2 cellular contexts compared by ENCODE assay signal in the genomic region with DNA sequence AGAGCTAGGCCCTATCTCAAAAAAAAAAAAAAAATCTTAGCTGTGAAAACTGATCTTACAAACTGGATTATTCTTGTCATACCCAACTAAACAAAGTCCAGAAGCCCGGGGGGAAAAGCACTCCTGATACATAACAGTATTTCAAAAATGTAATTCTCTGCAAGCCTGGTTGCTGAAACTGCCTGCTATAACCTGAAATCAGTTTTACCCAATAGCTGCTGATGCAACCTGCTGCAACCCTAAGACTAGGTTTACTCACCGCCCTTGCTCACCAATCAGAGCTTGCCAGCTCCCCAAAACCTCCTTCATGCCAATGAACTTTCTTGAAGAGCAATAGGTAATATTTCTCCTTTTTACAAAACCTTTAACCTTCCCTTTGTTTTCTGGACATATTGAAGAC.
A peak's percentile ranks its signal among the peaks of the same experiment; 100 is the strongest.
TF ChIP-seq lines count a peak whose summit lies in the region.

No MANE protein-coding gene starts in this region.

TF ChIP-seq in HepG2, 621 proteins besides CTCF, POLR2A, EP300 and RAD21 (continues in another document):
- TF ChIP-seq CEBPB (IDR thresholded peaks at IDR 0.05; ENCODE audit: borderline replicate concordance, low read depth, low read length), result peak; percentile 80
- no peak for TF ChIP-seq STAT6 (CRISPR knock-in tag; IDR thresholded peaks at IDR 0.05; ENCODE audit: borderline replicate concordance)
- TF ChIP-seq, protein P1, sequence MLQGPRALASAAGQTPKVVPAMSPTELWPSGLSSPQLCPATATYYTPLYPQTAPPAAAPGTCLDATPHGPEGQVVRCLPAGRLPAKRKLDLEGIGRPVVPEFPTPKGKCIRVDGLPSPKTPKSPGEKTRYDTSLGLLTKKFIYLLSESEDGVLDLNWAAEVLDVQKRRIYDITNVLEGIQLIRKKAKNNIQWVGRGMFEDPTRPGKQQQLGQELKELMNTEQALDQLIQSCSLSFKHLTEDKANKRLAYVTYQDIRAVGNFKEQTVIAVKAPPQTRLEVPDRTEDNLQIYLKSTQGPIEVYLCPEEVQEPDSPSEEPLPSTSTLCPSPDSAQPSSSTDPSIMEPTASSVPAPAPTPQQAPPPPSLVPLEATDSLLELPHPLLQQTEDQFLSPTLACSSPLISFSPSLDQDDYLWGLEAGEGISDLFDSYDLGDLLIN (CRISPR knock-in tag; IDR thresholded peaks at IDR 0.05; ENCODE audit: borderline replicate concordance), result no peak
- TF ChIP-seq ZNF326 (CRISPR knock-in tag; IDR thresholded peaks at IDR 0.05; ENCODE audit: borderline replicate concordance), result no peak
- TF ChIP-seq ZSCAN29 (CRISPR knock-in tag; conservative IDR thresholded peaks at IDR 0.05), result no peak
- peak; percentile 86 for TF ChIP-seq CEBPG (CRISPR knock-in tag; IDR thresholded peaks at IDR 0.05)
- TF ChIP-seq, protein P2, sequence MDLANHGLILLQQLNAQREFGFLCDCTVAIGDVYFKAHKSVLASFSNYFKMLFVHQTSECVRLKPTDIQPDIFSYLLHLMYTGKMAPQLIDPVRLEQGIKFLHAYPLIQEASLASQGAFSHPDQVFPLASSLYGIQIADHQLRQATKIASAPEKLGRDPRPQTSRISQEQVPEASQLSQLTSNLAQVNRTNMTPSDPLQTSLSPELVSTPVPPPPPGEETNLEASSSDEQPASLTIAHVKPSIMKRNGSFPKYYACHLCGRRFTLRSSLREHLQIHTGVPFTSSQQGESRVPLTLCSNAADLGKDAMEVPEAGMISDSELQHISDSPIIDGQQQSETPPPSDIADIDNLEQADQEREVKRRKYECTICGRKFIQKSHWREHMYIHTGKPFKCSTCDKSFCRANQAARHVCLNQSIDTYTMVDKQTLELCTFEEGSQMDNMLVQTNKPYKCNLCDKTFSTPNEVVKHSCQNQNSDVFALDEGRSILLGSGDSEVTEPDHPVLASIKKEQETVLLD (CRISPR knock-in tag; IDR thresholded peaks at IDR 0.05; ENCODE audit: low read depth), result no peak
- TF ChIP-seq FOSL2 (CRISPR knock-in tag; IDR thresholded peaks at IDR 0.05), result peak; percentile 71
- TF ChIP-seq NR0B2 (CRISPR knock-in tag; IDR thresholded peaks at IDR 0.05), result no peak
- no peak for TF ChIP-seq ZSCAN5A (CRISPR knock-in tag; IDR thresholded peaks at IDR 0.05; ENCODE audit: borderline replicate concordance)
- TF ChIP-seq LBX2 (CRISPR knock-in tag; IDR thresholded peaks at IDR 0.05; ENCODE audit: borderline replicate concordance), result no peak
- TF ChIP-seq PRPF4 (IDR thresholded peaks at IDR 0.05; ENCODE audit: low read depth, low read length, poor library complexity, severe bottlenecking), result no peak
- TF ChIP-seq ZNF451 (CRISPR knock-in tag; IDR thresholded peaks at IDR 0.05), result no peak
- TF ChIP-seq ZFAT (CRISPR knock-in tag; conservative IDR thresholded peaks at IDR 0.05), result peak; percentile 99
- TF ChIP-seq ZNF296 (CRISPR knock-in tag; conservative IDR thresholded peaks at IDR 0.05), result no peak
- TF ChIP-seq, protein P3, sequence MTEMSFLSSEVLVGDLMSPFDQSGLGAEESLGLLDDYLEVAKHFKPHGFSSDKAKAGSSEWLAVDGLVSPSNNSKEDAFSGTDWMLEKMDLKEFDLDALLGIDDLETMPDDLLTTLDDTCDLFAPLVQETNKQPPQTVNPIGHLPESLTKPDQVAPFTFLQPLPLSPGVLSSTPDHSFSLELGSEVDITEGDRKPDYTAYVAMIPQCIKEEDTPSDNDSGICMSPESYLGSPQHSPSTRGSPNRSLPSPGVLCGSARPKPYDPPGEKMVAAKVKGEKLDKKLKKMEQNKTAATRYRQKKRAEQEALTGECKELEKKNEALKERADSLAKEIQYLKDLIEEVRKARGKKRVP (CRISPR knock-in tag; IDR thresholded peaks at IDR 0.05), result peak in 1 of 2 experiments; percentile 98; a peak in 2 of 4 replicates
- no peak for TF ChIP-seq NR1H2 (CRISPR knock-in tag; IDR thresholded peaks at IDR 0.05; ENCODE audit: borderline replicate concordance, low read depth)
- TF ChIP-seq, protein P4, sequence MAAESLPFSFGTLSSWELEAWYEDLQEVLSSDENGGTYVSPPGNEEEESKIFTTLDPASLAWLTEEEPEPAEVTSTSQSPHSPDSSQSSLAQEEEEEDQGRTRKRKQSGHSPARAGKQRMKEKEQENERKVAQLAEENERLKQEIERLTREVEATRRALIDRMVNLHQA (CRISPR knock-in tag; IDR thresholded peaks at IDR 0.05), result peak; percentile 93; the same call in 1 of the 2 replicates
- TF ChIP-seq ZNF678 (CRISPR knock-in tag; IDR thresholded peaks at IDR 0.05), result no peak

TF ChIP-seq in H1, 55 proteins besides CTCF, POLR2A, EP300 and RAD21:
- TF ChIP-seq CEBPB (IDR thresholded peaks at IDR 0.05; ENCODE audit: low read depth, low read length), result 0 out of 2 replicates have a peak, but pooled peaks have one; percentile 34
- no peak for TF ChIP-seq PHF8 (conservative IDR thresholded peaks at IDR 0.05; ENCODE audit: low read depth, low read length)
- TF ChIP-seq YY1 (IDR thresholded peaks at IDR 0.05; ENCODE audit: low read depth, low read length), result no peak
